Comparison of ENCODE assay signal across 8 cellular contexts in genomic region chr2:230225486-230225885, GRCh38. TPM values are rescaled to one million over a fixed set of nuclear protein-coding genes. Genes with fewer than 3 reads are reported as not detected.
DNase-seq lines count a peak whose midpoint lies in the region; ATAC-seq, FAIRE-seq and TF ChIP-seq lines count a peak whose summit lies in the region.
"Had no signal": no experiment of that assay in that cellular context is flagged by ENCODE, and none has a peak within 500 bp of the region (broad histone marks: within the 10 kb centered on the region; RNA-seq: fewer than 3 reads in every experiment).

Gene SP140 (plus strand): TSS chr2:230225736. CDS start chr2:230225845, 109 bp downstream.

- TF ChIP-seq EP300 in HepG2 (IDR thresholded peaks at IDR 0.05; ENCODE audit: low read depth in 2 of 2, low read length in 2 of 2), result no peak
- TF ChIP-seq EP300 in HepG2 (CRISPR knock-in tag; IDR thresholded peaks at IDR 0.05; ENCODE audit: borderline replicate concordance), result no peak

- no peaks in the 10 kb centered on the region for H3K79me2 ChIP-seq in HepG2 (ENCODE audit: insufficient read depth, low read length)

- POLR2A ChIA-PET in HepG2 (lab: Yijun Ruan, JAX), result no interaction called here

- no peak within 1 kb of the TSS for H3K27ac ChIP-seq in HepG2 (ENCODE audit: extremely low read length, insufficient read depth, low read length)
- H3K27ac ChIP-seq: psoas muscle had no signal

- WGBS in HepG2 (ENCODE audit: low lambda C conversion rate), result 8% methylated on average over 8 of the region's 8 CpGs

- H3K4me3 ChIP-seq in HepG2 (replicated peaks in 1 of 3; ENCODE audit: insufficient read depth in 1 of 3, low read depth in 2 of 3, low read length in 3 of 3), result peak within 1 kb of the TSS in 1 of 3 experiments; percentile 36; a peak in 1 of 6 replicates
- H3K4me3 ChIP-seq: psoas muscle had no signal

- peak within 1 kb of the TSS; percentile 59 for H3K4me2 ChIP-seq in HepG2 (ENCODE audit: low read depth, low read length)

- in situ Hi-C loops in HepG2 (cut with HindIII; ENCODE audit: extremely low pct_ligation_motif_present, low pct_unique_long_range_greater_than_20kb), result no loop called here

- peaks cover 0 to 8% of the 10 kb centered on the region in 2 experiments; a peak in 4 of 5 replicates for H3K27me3 ChIP-seq in HepG2 (ENCODE audit: control insufficient read depth in 1 of 2, insufficient read depth in 2 of 2, low read length in 2 of 2)

- no peak for TF ChIP-seq CTCF in HepG2 (CRISPR knock-in tag; IDR thresholded peaks at IDR 0.05)

- no peaks in the 10 kb centered on the region for H4K20me1 ChIP-seq in HepG2 (ENCODE audit: insufficient read depth, low read length)

- no TSS peak for BruUV-seq in HepG2 (replicated peaks; lab: Mats Ljungman, UMichigan)

- DNase-seq in activated T-cell treated with anti-CD3 and anti-CD28 coated beads for 1 hour (ENCODE audit: low read depth) (peak; percentile 62), HepG2 (ENCODE audit: low spot score) (no peak), T1000 (lab: John Stamatoyannopoulos, UW) (no peak), NCI-H1105 (lab: John Stamatoyannopoulos, UW) (no peak)
- peak; percentile 70 to 80 for DNase-seq in stimulated activated CD8-positive, alpha-beta memory T cell treated with anti-CD3 and anti-CD28 coated beads, Interleukin-7, amount 100 ng/mL, for 4 hours (ENCODE audit: low read depth in 2 of 2)

- no peak within 1 kb of the TSS for H3K9ac ChIP-seq in HepG2 (ENCODE audit: insufficient read depth, low read depth, low read length)

- H3K36me3 ChIP-seq in HepG2 (replicated peaks in 1 of 2; ENCODE audit: control insufficient read depth in 1 of 2, insufficient read depth in 2 of 2, low read length in 2 of 2), result no peaks in the 10 kb centered on the region

- CTCF ChIA-PET in HepG2 (lab: Yijun Ruan, JAX; ENCODE audit: low intra/inter-chr PET ratio, low total read pairs), result no interaction called here

- no peak for TF ChIP-seq RAD21 in HepG2 (CRISPR knock-in tag; IDR thresholded peaks at IDR 0.05)

- H2AFZ ChIP-seq in HepG2 (ENCODE audit: low read length), result no peak within 1 kb of the TSS

- H3K9me3 ChIP-seq in HepG2 (ENCODE audit: low read length), result peaks cover under 1% of the 10 kb centered on the region; the same call in 1 of the 2 replicates
- H3K9me3 ChIP-seq: psoas muscle had no signal

- 0 out of 2 replicates have a peak, but pooled peaks cover 12% of the 10 kb centered on the region for H3K4me1 ChIP-seq in HepG2 (ENCODE audit: insufficient read depth, low read length)
- H3K4me1 ChIP-seq: psoas muscle had no signal

- intact Hi-C loops in HepG2 (cut with micrococcal nuclease; ENCODE audit: unreplicated experiment), result loop anchor here (10.0 kb wide), 1 partner anchor 189 kb away; the partner anchor contains the start of gene SP100

- ATAC-seq in GM19438 (IDR thresholded peaks at IDR 0.05; ENCODE audit: low read depth, unreplicated experiment), result peak; percentile 67
- peak; percentile 57 for ATAC-seq in HG03457 (IDR thresholded peaks at IDR 0.05; ENCODE audit: unreplicated experiment)
- ATAC-seq in HepG2, result peak; percentile 59
- ATAC-seq: psoas muscle had no signal

- no peak for FAIRE-seq in HepG2 (lab: Jason Lieb, UNC)

- TF ChIP-seq POLR2A in HepG2 (IDR thresholded peaks at IDR 0.05; ENCODE audit: insufficient read depth in 1 of 2, low read depth in 2 of 2, low read length in 2 of 2), result no peak

TF ChIP-seq in HepG2, 621 proteins besides CTCF, POLR2A, EP300 and RAD21:
- 0 out of 4 replicates have a peak, but pooled peaks of 1 of the 2 experiments have one; percentile 5 for TF ChIP-seq HMGXB4 (CRISPR knock-in tag; IDR thresholded peaks at IDR 0.05; ENCODE audit: borderline replicate concordance in 1 of 2, low read depth in 1 of 2)
- no peak for TF ChIP-seq IKZF1 (IDR thresholded peaks at IDR 0.05)
- 0 out of 2 replicates have a peak, but pooled peaks have one; percentile 11 for TF ChIP-seq ZNF687 (CRISPR knock-in tag; IDR thresholded peaks at IDR 0.05)
- TF ChIP-seq ZNF263 (CRISPR knock-in tag; IDR thresholded peaks at IDR 0.05), result peak; percentile 61; the same call in 1 of the 2 replicates
- peak; percentile 83; the same call in 1 of the 2 replicates for TF ChIP-seq ZNF572 (CRISPR knock-in tag; IDR thresholded peaks at IDR 0.05)
TF ChIP-seq in HepG2: peak in this region for 4.

RNA-seq across cellular contexts. Expression of gene SP140, which starts in this region (rescaled TPM):
- 0.79 and 0.80 TPM in 2 replicates for total RNA-seq in HepG2 (2016; rRNA removed; fragmentation: Illumina TruSeq; extraction: Trizol)
- total RNA-seq in HepG2 (2016; cell fraction: cytosol; rRNA removed; fragmentation: Illumina TruSeq; extraction: Trizol; ENCODE audit: low read depth), result 0.26 and 0.91 TPM in 2 replicates
- 1.1 TPM in 2 replicates for total RNA-seq in HepG2 (2016; cell fraction: insoluble cytoplasmic fraction; rRNA removed; fragmentation: Illumina TruSeq; extraction: Trizol)
- total RNA-seq in HepG2 (2016; cell fraction: membrane; rRNA removed; fragmentation: Illumina TruSeq; extraction: Trizol), result 0.59 and 1.1 TPM in 2 replicates
- 2.0 and 2.6 TPM in 2 replicates for total RNA-seq in HepG2 (2016; cell fraction: nucleus; rRNA removed; fragmentation: Illumina TruSeq; extraction: Trizol)
- 0.57 and 0.81 TPM in 2 replicates for polyA plus RNA-seq in HepG2 (2011; rRNA removed)
- polyA plus RNA-seq in HepG2 (2011; cell fraction: cytosol; rRNA removed), result 0.52 and 0.86 TPM in 2 replicates
- polyA plus RNA-seq in HepG2 (2011; cell fraction: nucleus; rRNA removed), result 0.66 and 2.3 TPM in 2 replicates
- polyA plus RNA-seq in HepG2 (2012), result 1.2 and 1.9 TPM in 2 replicates
- 0.40 and 0.55 TPM in 2 replicates for polyA plus RNA-seq in HepG2 (2016; cell fraction: cytosol; fragmentation: Illumina TruSeq; extraction: Trizol; ENCODE audit: low read depth)
- 1.2 and 2.0 TPM in 2 replicates for polyA plus RNA-seq in HepG2 (2016; cell fraction: insoluble cytoplasmic fraction; fragmentation: Illumina TruSeq; extraction: Trizol; ENCODE audit: low read depth)
- 0.56 and 0.97 TPM in 2 replicates for polyA plus RNA-seq in HepG2 (2016; cell fraction: membrane; fragmentation: Illumina TruSeq; extraction: Trizol; ENCODE audit: low read depth)
- polyA plus RNA-seq in HepG2 (2016; cell fraction: nucleus; fragmentation: Illumina TruSeq; extraction: Trizol; ENCODE audit: insufficient read depth, low read depth), result 1.1 TPM in 1 of 2 replicates, not detected in the other
- 1.4 TPM in 1 of 2 replicates, not detected in the other for polyA minus RNA-seq in HepG2 (2011; rRNA and poly(A)+ RNA removed; ENCODE audit: low replicate concordance)
- not detected in 2 replicates for polyA minus RNA-seq in HepG2 (2011; cell fraction: cytosol; rRNA and poly(A)+ RNA removed)
- polyA minus RNA-seq in HepG2 (2011; cell fraction: nucleus; rRNA and poly(A)+ RNA removed), result 1.5 and 5.7 TPM in 2 replicates

Comparison
In these comparisons a context has a peak if more than half of its experiments do, and no peak if none do; other contexts are left out.
1. DNase-seq: peak in activated T-cell treated with anti-CD3 and anti-CD28 coated beads for 1 hour (single experiment) and stimulated activated CD8-positive, alpha-beta memory T cell treated with anti-CD3 and anti-CD28 coated beads, Interleukin-7, amount 100 ng/mL, for 4 hours (2 of 2); none in HepG2 (single experiment), T1000 (single experiment) and NCI-H1105 (single experiment).
2. Peak in every context shown above with its lines, with median percentiles within 50 percentile points of each other: ATAC-seq.